ENCODE assay signal across 8 cellular contexts in genomic region chrX:130170752-130171445, GRCh38. TPM values are rescaled to one million over a fixed set of nuclear protein-coding genes. Genes with fewer than 3 reads are reported as not detected.
DNase-seq lines count a peak whose midpoint lies in the region; ATAC-seq, FAIRE-seq and TF ChIP-seq lines count a peak whose summit lies in the region.

No MANE protein-coding gene starts in this region.

- in situ Hi-C loops in K562 (cut with MboI) = no loop called here

- no peak overlapping the region for H3K27ac ChIP-seq in K562 (ENCODE audit: extremely low read depth, low read depth, low read length)

- H3K9ac ChIP-seq in K562 (ENCODE audit: insufficient read depth in 1 of 2, low read depth in 2 of 2, low read length in 2 of 2) = no peak overlapping the region

- ATAC-seq in HG02571 (IDR thresholded peaks at IDR 0.05; ENCODE audit: unreplicated experiment) (peak; percentile 62), K562 (no peak)

- no peaks in the 10 kb centered on the region for H3K9me1 ChIP-seq in K562 (ENCODE audit: control insufficient read depth, insufficient read depth, low read length)

- TF ChIP-seq RAD21 in K562 (CRISPR knock-in tag; conservative IDR thresholded peaks at IDR 0.05 in 1 of 2, IDR thresholded peaks at IDR 0.05 in 1 of 2) = no peak

- no peak for TF ChIP-seq POLR2A in K562 (conservative IDR thresholded peaks at IDR 0.05)

- H3K4me2 ChIP-seq in K562 (ENCODE audit: insufficient read depth, low read length) = no peak overlapping the region

- WGBS in K562 (ENCODE audit: insufficient coverage, low coverage, missing lambda C conversion rate) = 90% methylated on average over 13 of the region's 36 CpGs

- H3K4me3 ChIP-seq in GM12864 (ENCODE audit: low read depth, low read length) = peak overlapping the region; percentile 80
- no peak overlapping the region for H3K4me3 ChIP-seq in K562

- CTCF ChIA-PET in K562 (lab: Yijun Ruan, JAX; ENCODE audit: low intra/inter-chr PET ratio) = no interaction called here

- no peak overlapping the region for H2AFZ ChIP-seq in K562 (ENCODE audit: low read depth, low read length)

- no peak for TF ChIP-seq EP300 in K562 (IDR thresholded peaks at IDR 0.05; ENCODE audit: low read length)

- no peaks in the 10 kb centered on the region for H3K27me3 ChIP-seq in K562 (ENCODE audit: control insufficient read depth in 2 of 2, insufficient read depth in 2 of 2, low read length in 2 of 2)

- TF ChIP-seq CTCF in GM12864 (IDR thresholded peaks at IDR 0.05; ENCODE audit: low read depth, low read length, missing control alignments) (no peak), K562 (IDR thresholded peaks at IDR 0.05 in 2 of 3, conservative IDR thresholded peaks at IDR 0.05 in 1 of 3; ENCODE audit: insufficient read depth in 2 of 3, low read depth in 1 of 3, low read length in 3 of 3) (no peak)

- H3K36me3 ChIP-seq in K562 (ENCODE audit: control insufficient read depth, insufficient read depth, low read length) = no peaks in the 10 kb centered on the region

- peaks cover 8% of the 10 kb centered on the region; the same call in 2 of the 3 replicates for H3K79me2 ChIP-seq in K562 (ENCODE audit: control insufficient read depth, insufficient read depth, low read length)

- POLR2A ChIA-PET in K562 (lab: Yijun Ruan, JAX) = interaction anchor here (1.1 kb wide), 1 partner anchor 17 kb away, joined by 3 read pairs; no protein-coding TSS in a partner anchor

- no TSS peak for BruUV-seq in K562 (replicated peaks; lab: Mats Ljungman, UMichigan)

- intact Hi-C loops in K562 (cut with micrococcal nuclease) = loop anchor here (5.0 kb wide), 1 partner anchor 89 kb away; no protein-coding TSS in a partner anchor

- FAIRE-seq in K562 (lab: Jason Lieb, UNC) = no peak

- no peaks in the 10 kb centered on the region for H4K20me1 ChIP-seq in K562 (replicated peaks; ENCODE audit: control insufficient read depth, insufficient read depth, low read length)

- H3K4me1 ChIP-seq in K562 (replicated peaks in 1 of 2; ENCODE audit: control insufficient read depth in 2 of 2, insufficient read depth in 2 of 2, low read length in 2 of 2) = peaks cover 25 to 34% of the 10 kb centered on the region in 2 experiments

- H3K9me3 ChIP-seq in K562 (replicated peaks; ENCODE audit: control insufficient read depth, insufficient read depth, low read depth, low read length) = no peaks in the 10 kb centered on the region; the same call in 1 of the 2 replicates

- DNase-seq in GM12864 (ENCODE audit: low read depth) (no peak), NCI-H128 (lab: John Stamatoyannopoulos, UW; ENCODE audit: unreplicated experiment) (peak; percentile 66), T-helper 22 cell (ENCODE audit: low read depth) (peak; percentile 50), K562 (ENCODE audit: extremely low read depth in 1 of 4, low spot score in 3 of 4) (no peak), iris pigment epithelial cell (ENCODE audit: low read depth) (peak; percentile 38), T1000 (lab: John Stamatoyannopoulos, UW) (no peak)
- peak; percentile 25 to 44 for DNase-seq in stimulated activated CD4-positive, alpha-beta T cell treated with anti-CD3 and anti-CD28 coated beads, Interleukin-1b, Interleukin-23, amount 100 ng/mL, for 4 hours (ENCODE audit: low read depth in 2 of 2)

TF ChIP-seq in K562, 482 proteins besides CTCF, POLR2A, EP300 and RAD21:
- peak; percentile 58 for TF ChIP-seq PRDM10 (IDR thresholded peaks at IDR 0.05; ENCODE audit: partially characterized antibody)
- no peak for TF ChIP-seq HMG20B (CRISPR knock-in tag; IDR thresholded peaks at IDR 0.05)
- TF ChIP-seq, protein P1, sequence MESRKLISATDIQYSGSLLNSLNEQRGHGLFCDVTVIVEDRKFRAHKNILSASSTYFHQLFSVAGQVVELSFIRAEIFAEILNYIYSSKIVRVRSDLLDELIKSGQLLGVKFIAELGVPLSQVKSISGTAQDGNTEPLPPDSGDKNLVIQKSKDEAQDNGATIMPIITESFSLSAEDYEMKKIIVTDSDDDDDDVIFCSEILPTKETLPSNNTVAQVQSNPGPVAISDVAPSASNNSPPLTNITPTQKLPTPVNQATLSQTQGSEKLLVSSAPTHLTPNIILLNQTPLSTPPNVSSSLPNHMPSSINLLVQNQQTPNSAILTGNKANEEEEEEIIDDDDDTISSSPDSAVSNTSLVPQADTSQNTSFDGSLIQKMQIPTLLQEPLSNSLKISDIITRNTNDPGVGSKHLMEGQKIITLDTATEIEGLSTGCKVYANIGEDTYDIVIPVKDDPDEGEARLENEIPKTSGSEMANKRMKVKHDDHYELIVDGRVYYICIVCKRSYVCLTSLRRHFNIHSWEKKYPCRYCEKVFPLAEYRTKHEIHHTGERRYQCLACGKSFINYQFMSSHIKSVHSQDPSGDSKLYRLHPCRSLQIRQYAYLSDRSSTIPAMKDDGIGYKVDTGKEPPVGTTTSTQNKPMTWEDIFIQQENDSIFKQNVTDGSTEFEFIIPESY (CRISPR knock-in tag; IDR thresholded peaks at IDR 0.05) = 0 out of 2 replicates have a peak, but pooled peaks have one; percentile 19
TF ChIP-seq in K562: peak in this region for 2.

RNA-seq across cellular contexts. Expression of gene RAB33A, which starts 0.9 kb away (rescaled TPM):
- 0.23 TPM in 1 of 2 replicates, not detected in the other for total RNA-seq in K562 (2011; cell fraction: chromatin; rRNA removed; ENCODE audit: low replicate concordance)
- total RNA-seq in K562 (2011; cell fraction: nucleolus; rRNA removed) = 0.33 TPM in 1 of 2 replicates, not detected in the other
- not detected in 2 replicates for total RNA-seq in K562 (2011; cell fraction: nucleoplasm; rRNA removed)
- 0.09 TPM in 1 of 2 replicates, not detected in the other for total RNA-seq in K562 (2014; rRNA removed)
- not detected in 2 replicates for total RNA-seq in K562 (2014; rRNA removed; fragmentation: Illumina TruSeq; extraction: Trizol)
- total RNA-seq in K562 (2015; rRNA removed; fragmentation: Illumina TruSeq; extraction: Trizol) = not detected in 2 replicates
- total RNA-seq in K562 (2021) = 0.20 TPM in 1 of 2 replicates, not detected in the other
- polyA plus RNA-seq in K562 (2011; rRNA removed) = 0.06 and 0.11 TPM in 2 replicates
- 0.09 TPM in 1 of 2 replicates, not detected in the other for polyA plus RNA-seq in K562 (2011; cell fraction: cytosol; rRNA removed)
- polyA plus RNA-seq in K562 (2011; cell fraction: nucleus; rRNA removed) = 0.14 TPM in 1 of 2 replicates, not detected in the other
- polyA plus RNA-seq in K562 (2012) = not detected in 2 replicates
- polyA plus RNA-seq in K562 (2014; fragmentation: Illumina TruSeq; extraction: Trizol) = not detected in 2 replicates
- under 1 TPM; 0.04 TPM for polyA plus RNA-seq in K562 (2014; fragmentation: Nextera tagmentation; extraction: Ambion mirVana)
- polyA plus RNA-seq in K562 (2014; rRNA removed) = not detected in 2 replicates
- not detected in 2 replicates for polyA minus RNA-seq in K562 (2011; rRNA and poly(A)+ RNA removed)
- polyA minus RNA-seq in K562 (2011; cell fraction: cytosol; rRNA and poly(A)+ RNA removed) = not detected in 2 replicates
- polyA minus RNA-seq in K562 (2011; cell fraction: nucleus; rRNA and poly(A)+ RNA removed) = 0.22 and 0.27 TPM in 2 replicates

RNA-seq across cellular contexts. Expression of gene AIFM1, which starts 5.3 kb away (rescaled TPM):
- 25.4 and 35.9 TPM in 2 replicates for total RNA-seq in K562 (2011; cell fraction: chromatin; rRNA removed; ENCODE audit: low replicate concordance)
- 14.5 and 20.4 TPM in 2 replicates for total RNA-seq in K562 (2011; cell fraction: nucleolus; rRNA removed)
- 21.5 and 24.0 TPM in 2 replicates for total RNA-seq in K562 (2011; cell fraction: nucleoplasm; rRNA removed)
- total RNA-seq in K562 (2014; rRNA removed) (59.9 and 65.0 TPM in 2 replicates), K562 (2014; rRNA removed; fragmentation: Illumina TruSeq; extraction: Trizol) (101 and 107 TPM in 2 replicates), K562 (2015; rRNA removed; fragmentation: Illumina TruSeq; extraction: Trizol) (79.9 and 91.4 TPM in 2 replicates), K562 (2021) (80.7 and 85.2 TPM in 2 replicates)
- polyA plus RNA-seq in K562 (2011; rRNA removed) (85.6 and 111 TPM in 2 replicates), K562 (2014; fragmentation: Illumina TruSeq; extraction: Trizol) (99.0 and 117 TPM in 2 replicates), K562 (2014; fragmentation: Nextera tagmentation; extraction: Ambion mirVana) (10 to 100 TPM; 51.0 to 62.0 TPM), K562 (2014; rRNA removed) (91.2 and 93.7 TPM in 2 replicates)
- polyA plus RNA-seq in K562 (2011; cell fraction: cytosol; rRNA removed) = 55.0 and 81.8 TPM in 2 replicates
- 40.3 and 74.3 TPM in 2 replicates for polyA plus RNA-seq in K562 (2011; cell fraction: nucleus; rRNA removed)
- polyA plus RNA-seq in K562 (2012) = 89.5 and 101 TPM in 2 replicates
- 93.8 and 106 TPM in 2 replicates for polyA minus RNA-seq in K562 (2011; rRNA and poly(A)+ RNA removed)
- polyA minus RNA-seq in K562 (2011; cell fraction: cytosol; rRNA and poly(A)+ RNA removed) = 27.8 and 34.7 TPM in 2 replicates
- polyA minus RNA-seq in K562 (2011; cell fraction: nucleus; rRNA and poly(A)+ RNA removed) = 10.8 and 24.0 TPM in 2 replicates

Comparison
In these comparisons a context has a peak if more than half of its experiments do, and no peak if none do; other contexts are left out.
1. DNase-seq: peak in NCI-H128 (single experiment), T-helper 22 cell (single experiment), iris pigment epithelial cell (single experiment) and stimulated activated CD4-positive, alpha-beta T cell treated with anti-CD3 and anti-CD28 coated beads, Interleukin-1b, Interleukin-23, amount 100 ng/mL, for 4 hours (2 of 2); none in GM12864 (single experiment), K562 (0 of 4) and T1000 (single experiment).